In genomic region chr3:139353920-139354556, GRCh38 we compare ENCODE assay signal across 1 cellular context.
TF ChIP-seq lines count a peak whose summit lies in the region.

No MANE protein-coding gene starts in this region.

TF ChIP-seq in GM23338, 12 proteins besides CTCF, POLR2A, EP300 and RAD21 (continued from another document):
- TF ChIP-seq EZH2 (IDR thresholded peaks at IDR 0.05; ENCODE audit: low read depth, unreplicated experiment) (no peak), ZNF114 (CRISPR knock-in tag; IDR thresholded peaks at IDR 0.05) (no peak)
TF ChIP-seq in GM23338: peak in this region for 0.
